Comparison of ENCODE assay signal across 11 cellular contexts in the genomic region with DNA sequence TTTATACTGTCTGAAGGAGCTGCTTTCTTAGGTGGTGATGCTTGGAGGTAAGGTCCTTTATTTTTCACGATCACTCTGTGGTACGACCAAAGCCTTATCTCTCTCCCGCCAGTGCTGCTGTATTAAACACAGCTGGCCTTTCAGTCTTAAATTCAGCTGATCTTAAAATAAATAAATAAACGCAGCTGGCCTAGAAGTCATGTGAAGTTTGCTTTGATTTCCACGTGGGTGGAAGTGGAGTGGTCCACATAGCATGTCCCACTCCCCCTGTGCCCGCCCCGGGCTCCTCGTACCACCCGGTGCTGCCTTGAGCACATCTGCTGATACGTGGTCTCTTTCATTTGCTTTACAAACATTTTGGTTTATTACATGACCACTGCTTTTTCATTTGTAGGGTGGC.
A peak's percentile ranks its signal among the peaks of the same experiment; 100 is the strongest.
DNase-seq lines count a peak whose midpoint lies in the region; FAIRE-seq and TF ChIP-seq lines count a peak whose summit lies in the region.
"Had no signal": no experiment of that assay in that cellular context is flagged by ENCODE, and none has a peak within 500 bp of the region (broad histone marks: within the 10 kb centered on the region; RNA-seq: fewer than 3 reads in every experiment).

No MANE protein-coding gene starts in this region.

- no peaks in the 10 kb centered on the region for H3K27me3 ChIP-seq in astrocyte (ENCODE audit: insufficient read depth, low read length)
- H3K27me3 ChIP-seq in stomach smooth muscle (ENCODE audit: control insufficient read depth in 1 of 2, insufficient read depth in 2 of 2, low read length in 2 of 2) = no peaks in the 10 kb centered on the region

- no peaks in the 10 kb centered on the region for H3K9me3 Mint-ChIP-seq in astrocyte (ENCODE audit: unreplicated experiment)
- H3K9me3 Mint-ChIP-seq: central memory CD8-positive, alpha-beta T cell; T-helper 1 cell treated with Interleukin-12 subunit alpha and Interleukin-12 subunit beta and Interleukin-4 antibody, amounts not matched to agents 30 μg/mL and 1 μg/mL, for 36 hours had no signal

- H3K9me3 ChIP-seq in astrocyte (ENCODE audit: insufficient read depth, low read depth, low read length) = no peaks in the 10 kb centered on the region
- no peaks in the 10 kb centered on the region for H3K9me3 ChIP-seq in kidney (ENCODE audit: control insufficient read depth in 1 of 2, low read length in 2 of 2)
- H3K9me3 ChIP-seq in stomach smooth muscle (ENCODE audit: control insufficient read depth in 2 of 2, low read length in 2 of 2) = no peaks in the 10 kb centered on the region

- H3K9ac ChIP-seq in astrocyte (ENCODE audit: low read length) (peak overlapping the region; percentile 80), kidney (ENCODE audit: low read length in 2 of 2) (peak overlapping the region; percentile 57 to 74), stomach smooth muscle (ENCODE audit: low read length in 2 of 2) (peak overlapping the region; percentile 52 to 72)

- intact Hi-C loops in kidney (cut with DNase I) = no loop called here

- peaks cover 14% of the 10 kb centered on the region for H3K36me3 Mint-ChIP-seq in astrocyte (ENCODE audit: low read depth, unreplicated experiment)

- H3K27ac Mint-ChIP-seq in astrocyte (ENCODE audit: unreplicated experiment) = peak overlapping the region; percentile 89
- H3K27ac Mint-ChIP-seq: T-helper 1 cell treated with Interleukin-12 subunit alpha and Interleukin-12 subunit beta and Interleukin-4 antibody, amounts not matched to agents 30 μg/mL and 1 μg/mL, for 36 hours had no signal

- FAIRE-seq in astrocyte (lab: Jason Lieb, UNC) (no peak), kidney (lab: Jason Lieb, UNC) (no peak)

- peak overlapping the region; percentile 21 for H3K27ac ChIP-seq in astrocyte (ENCODE audit: low read depth, low read length)
- peak overlapping the region; percentile 38 to 82 for H3K27ac ChIP-seq in kidney (ENCODE audit: low read depth in 2 of 2, low read length in 2 of 2)
- H3K27ac ChIP-seq in stomach smooth muscle (ENCODE audit: low read length) = peak overlapping the region; percentile 81

- H3K4me1 ChIP-seq in astrocyte (ENCODE audit: insufficient read depth, low read length) (peaks cover 65% of the 10 kb centered on the region), kidney (ENCODE audit: control insufficient read depth in 1 of 2, insufficient read depth in 1 of 2, low read depth in 1 of 2, low read length in 2 of 2) (peaks cover 26 to 39% of the 10 kb centered on the region in 2 donors), stomach smooth muscle (ENCODE audit: control insufficient read depth, insufficient read depth, low read length) (peaks cover 51% of the 10 kb centered on the region)

- H3K4me3 ChIP-seq in astrocyte (ENCODE audit: insufficient read depth, low read depth, low read length) (peak overlapping the region; percentile 40), kidney (ENCODE audit: low read length in 2 of 2) (peak overlapping the region; percentile 14 to 32), stomach smooth muscle (ENCODE audit: low read length in 2 of 2) (peak overlapping the region; percentile 65 to 72)

- peak; percentile 28 for DNase-seq in NCI-H69 (lab: John Stamatoyannopoulos, UW)
- DNase-seq in astrocyte (ENCODE audit: low read depth) = peak; percentile 42
- DNase-seq in kidney = no peak
- no peak for DNase-seq in AG08395 (ENCODE audit: low spot score)
- DNase-seq in superior temporal gyrus (ENCODE audit: extremely low spot score) = no peak
- DNase-seq in middle frontal gyrus (ENCODE audit: extremely low spot score, low spot score) = no peak
- no peak for DNase-seq in NCI-H82 (lab: John Stamatoyannopoulos, UW)
- DNase-seq: activated CD8-positive, alpha-beta memory T cell treated with anti-CD3 and anti-CD28 coated beads, Interleukin-2, amount 50 U/mL, for 4 hours had no signal

- peak overlapping the region; percentile 58 for H3K4me3 Mint-ChIP-seq in astrocyte (ENCODE audit: unreplicated experiment)
- H3K4me3 Mint-ChIP-seq: central memory CD8-positive, alpha-beta T cell; T-helper 1 cell treated with Interleukin-12 subunit alpha and Interleukin-12 subunit beta and Interleukin-4 antibody, amounts not matched to agents 30 μg/mL and 1 μg/mL, for 36 hours had no signal

- no peak overlapping the region for H2AFZ ChIP-seq in astrocyte (ENCODE audit: low read depth, low read length)

- H3K4me2 ChIP-seq in astrocyte (ENCODE audit: low read length) = peak overlapping the region; percentile 82

- H3K79me2 ChIP-seq in astrocyte (ENCODE audit: insufficient read depth, low read length) = peaks cover 100% of the 10 kb centered on the region

- H3K4me1 Mint-ChIP-seq in astrocyte (ENCODE audit: low read depth, unreplicated experiment) = peaks cover 81% of the 10 kb centered on the region
- H3K4me1 Mint-ChIP-seq: central memory CD8-positive, alpha-beta T cell had no signal

- H3K27me3 Mint-ChIP-seq in astrocyte (ENCODE audit: low read depth, unreplicated experiment) = no peaks in the 10 kb centered on the region
- H3K27me3 Mint-ChIP-seq: central memory CD8-positive, alpha-beta T cell had no signal

- H4K20me1 ChIP-seq in astrocyte (ENCODE audit: insufficient read depth, low read length) = peaks cover 80% of the 10 kb centered on the region

- H3K36me3 ChIP-seq in astrocyte (ENCODE audit: insufficient read depth, low read length) (peaks cover 14% of the 10 kb centered on the region), kidney (ENCODE audit: control insufficient read depth in 1 of 2, insufficient read depth in 2 of 2, low read length in 2 of 2) (peaks cover 4 to 6% of the 10 kb centered on the region in 2 donors), stomach smooth muscle (ENCODE audit: control insufficient read depth in 2 of 2, insufficient read depth in 2 of 2, low read length in 2 of 2) (peaks cover 3 to 4% of the 10 kb centered on the region in 2 donors)

- TF ChIP-seq CTCF in astrocyte (IDR thresholded peaks at IDR 0.05; ENCODE audit: insufficient read depth, low read depth, low read length) (no peak), kidney (IDR thresholded peaks at IDR 0.05; ENCODE audit: borderline replicate concordance, extremely low read depth, insufficient read depth) (no peak)

Comparison
In these comparisons a context has a peak if more than half of its experiments do, and no peak if none do; other contexts are left out.
1. DNase-seq: peak in NCI-H69 (single experiment) and astrocyte (single experiment); none in kidney (single experiment), AG08395 (single experiment), superior temporal gyrus (single experiment), middle frontal gyrus (single experiment) and NCI-H82 (single experiment).
2. H3K27ac ChIP-seq: peak in every context shown above with its lines; median percentile 81 in stomach smooth muscle; 60 in kidney; 21 in astrocyte.
3. Peak in every context shown above with its lines, with median percentiles within 50 percentile points of each other: H3K4me3 ChIP-seq and H3K9ac ChIP-seq.